ENCODE assay signal across 1 cellular context in the genomic region with DNA sequence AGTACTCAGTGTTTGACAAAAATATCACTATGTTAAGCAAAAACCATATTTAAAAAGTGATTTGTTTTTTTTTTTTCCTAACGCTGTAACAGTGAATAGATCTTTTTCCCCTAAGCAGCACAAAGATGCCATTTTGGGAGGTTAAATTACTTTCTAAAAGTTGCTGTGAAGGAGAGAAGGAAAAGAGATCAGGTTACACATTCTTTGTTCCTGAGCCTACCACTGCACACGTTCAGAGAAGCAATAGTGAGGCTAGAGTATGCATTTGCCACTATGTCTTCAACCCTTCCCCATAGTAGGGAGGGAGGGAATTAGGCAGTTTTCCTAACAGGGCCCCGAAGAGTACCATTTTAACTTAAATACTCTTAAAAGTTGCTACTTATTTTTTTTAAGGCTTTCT.
TF ChIP-seq lines count a peak whose summit lies in the region.

No MANE protein-coding gene starts in this region.

TF ChIP-seq in H1, 55 proteins besides CTCF, POLR2A, EP300 and RAD21 (continued from another document):
- TF ChIP-seq TEAD4 (IDR thresholded peaks at IDR 0.05; ENCODE audit: low read depth, low read length): peak; percentile 50
- TF ChIP-seq NANOG (IDR thresholded peaks at IDR 0.05; ENCODE audit: insufficient read depth, low read depth, low read length, poor library complexity, severe bottlenecking): no peak
- peak; percentile 22 for TF ChIP-seq ASH2L (IDR thresholded peaks at IDR 0.05; ENCODE audit: low read length)
- 0 out of 2 replicates have a peak, but pooled peaks have one; percentile 31 for TF ChIP-seq TAF1 (IDR thresholded peaks at IDR 0.05; ENCODE audit: low read depth, low read length)
- TF ChIP-seq, protein P1, sequence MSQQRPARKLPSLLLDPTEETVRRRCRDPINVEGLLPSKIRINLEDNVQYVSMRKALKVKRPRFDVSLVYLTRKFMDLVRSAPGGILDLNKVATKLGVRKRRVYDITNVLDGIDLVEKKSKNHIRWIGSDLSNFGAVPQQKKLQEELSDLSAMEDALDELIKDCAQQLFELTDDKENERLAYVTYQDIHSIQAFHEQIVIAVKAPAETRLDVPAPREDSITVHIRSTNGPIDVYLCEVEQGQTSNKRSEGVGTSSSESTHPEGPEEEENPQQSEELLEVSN (IDR thresholded peaks at IDR 0.05): no peak
- TF ChIP-seq, protein P2, sequence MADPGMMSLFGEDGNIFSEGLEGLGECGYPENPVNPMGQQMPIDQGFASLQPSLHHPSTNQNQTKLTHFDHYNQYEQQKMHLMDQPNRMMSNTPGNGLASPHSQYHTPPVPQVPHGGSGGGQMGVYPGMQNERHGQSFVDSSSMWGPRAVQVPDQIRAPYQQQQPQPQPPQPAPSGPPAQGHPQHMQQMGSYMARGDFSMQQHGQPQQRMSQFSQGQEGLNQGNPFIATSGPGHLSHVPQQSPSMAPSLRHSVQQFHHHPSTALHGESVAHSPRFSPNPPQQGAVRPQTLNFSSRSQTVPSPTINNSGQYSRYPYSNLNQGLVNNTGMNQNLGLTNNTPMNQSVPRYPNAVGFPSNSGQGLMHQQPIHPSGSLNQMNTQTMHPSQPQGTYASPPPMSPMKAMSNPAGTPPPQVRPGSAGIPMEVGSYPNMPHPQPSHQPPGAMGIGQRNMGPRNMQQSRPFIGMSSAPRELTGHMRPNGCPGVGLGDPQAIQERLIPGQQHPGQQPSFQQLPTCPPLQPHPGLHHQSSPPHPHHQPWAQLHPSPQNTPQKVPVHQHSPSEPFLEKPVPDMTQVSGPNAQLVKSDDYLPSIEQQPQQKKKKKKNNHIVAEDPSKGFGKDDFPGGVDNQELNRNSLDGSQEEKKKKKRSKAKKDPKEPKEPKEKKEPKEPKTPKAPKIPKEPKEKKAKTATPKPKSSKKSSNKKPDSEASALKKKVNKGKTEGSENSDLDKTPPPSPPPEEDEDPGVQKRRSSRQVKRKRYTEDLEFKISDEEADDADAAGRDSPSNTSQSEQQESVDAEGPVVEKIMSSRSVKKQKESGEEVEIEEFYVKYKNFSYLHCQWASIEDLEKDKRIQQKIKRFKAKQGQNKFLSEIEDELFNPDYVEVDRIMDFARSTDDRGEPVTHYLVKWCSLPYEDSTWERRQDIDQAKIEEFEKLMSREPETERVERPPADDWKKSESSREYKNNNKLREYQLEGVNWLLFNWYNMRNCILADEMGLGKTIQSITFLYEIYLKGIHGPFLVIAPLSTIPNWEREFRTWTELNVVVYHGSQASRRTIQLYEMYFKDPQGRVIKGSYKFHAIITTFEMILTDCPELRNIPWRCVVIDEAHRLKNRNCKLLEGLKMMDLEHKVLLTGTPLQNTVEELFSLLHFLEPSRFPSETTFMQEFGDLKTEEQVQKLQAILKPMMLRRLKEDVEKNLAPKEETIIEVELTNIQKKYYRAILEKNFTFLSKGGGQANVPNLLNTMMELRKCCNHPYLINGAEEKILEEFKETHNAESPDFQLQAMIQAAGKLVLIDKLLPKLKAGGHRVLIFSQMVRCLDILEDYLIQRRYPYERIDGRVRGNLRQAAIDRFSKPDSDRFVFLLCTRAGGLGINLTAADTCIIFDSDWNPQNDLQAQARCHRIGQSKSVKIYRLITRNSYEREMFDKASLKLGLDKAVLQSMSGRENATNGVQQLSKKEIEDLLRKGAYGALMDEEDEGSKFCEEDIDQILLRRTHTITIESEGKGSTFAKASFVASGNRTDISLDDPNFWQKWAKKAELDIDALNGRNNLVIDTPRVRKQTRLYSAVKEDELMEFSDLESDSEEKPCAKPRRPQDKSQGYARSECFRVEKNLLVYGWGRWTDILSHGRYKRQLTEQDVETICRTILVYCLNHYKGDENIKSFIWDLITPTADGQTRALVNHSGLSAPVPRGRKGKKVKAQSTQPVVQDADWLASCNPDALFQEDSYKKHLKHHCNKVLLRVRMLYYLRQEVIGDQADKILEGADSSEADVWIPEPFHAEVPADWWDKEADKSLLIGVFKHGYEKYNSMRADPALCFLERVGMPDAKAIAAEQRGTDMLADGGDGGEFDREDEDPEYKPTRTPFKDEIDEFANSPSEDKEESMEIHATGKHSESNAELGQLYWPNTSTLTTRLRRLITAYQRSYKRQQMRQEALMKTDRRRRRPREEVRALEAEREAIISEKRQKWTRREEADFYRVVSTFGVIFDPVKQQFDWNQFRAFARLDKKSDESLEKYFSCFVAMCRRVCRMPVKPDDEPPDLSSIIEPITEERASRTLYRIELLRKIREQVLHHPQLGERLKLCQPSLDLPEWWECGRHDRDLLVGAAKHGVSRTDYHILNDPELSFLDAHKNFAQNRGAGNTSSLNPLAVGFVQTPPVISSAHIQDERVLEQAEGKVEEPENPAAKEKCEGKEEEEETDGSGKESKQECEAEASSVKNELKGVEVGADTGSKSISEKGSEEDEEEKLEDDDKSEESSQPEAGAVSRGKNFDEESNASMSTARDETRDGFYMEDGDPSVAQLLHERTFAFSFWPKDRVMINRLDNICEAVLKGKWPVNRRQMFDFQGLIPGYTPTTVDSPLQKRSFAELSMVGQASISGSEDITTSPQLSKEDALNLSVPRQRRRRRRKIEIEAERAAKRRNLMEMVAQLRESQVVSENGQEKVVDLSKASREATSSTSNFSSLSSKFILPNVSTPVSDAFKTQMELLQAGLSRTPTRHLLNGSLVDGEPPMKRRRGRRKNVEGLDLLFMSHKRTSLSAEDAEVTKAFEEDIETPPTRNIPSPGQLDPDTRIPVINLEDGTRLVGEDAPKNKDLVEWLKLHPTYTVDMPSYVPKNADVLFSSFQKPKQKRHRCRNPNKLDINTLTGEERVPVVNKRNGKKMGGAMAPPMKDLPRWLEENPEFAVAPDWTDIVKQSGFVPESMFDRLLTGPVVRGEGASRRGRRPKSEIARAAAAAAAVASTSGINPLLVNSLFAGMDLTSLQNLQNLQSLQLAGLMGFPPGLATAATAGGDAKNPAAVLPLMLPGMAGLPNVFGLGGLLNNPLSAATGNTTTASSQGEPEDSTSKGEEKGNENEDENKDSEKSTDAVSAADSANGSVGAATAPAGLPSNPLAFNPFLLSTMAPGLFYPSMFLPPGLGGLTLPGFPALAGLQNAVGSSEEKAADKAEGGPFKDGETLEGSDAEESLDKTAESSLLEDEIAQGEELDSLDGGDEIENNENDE (IDR thresholded peaks at IDR 0.05; ENCODE audit: insufficient replicate concordance, low read length): peak; percentile 64
- 0 out of 2 replicates have a peak, but pooled peaks have one; percentile 35 for TF ChIP-seq TBP (IDR thresholded peaks at IDR 0.05; ENCODE audit: low read depth, low read length)
- TF ChIP-seq POLR2AphosphoS5 (IDR thresholded peaks at IDR 0.05; ENCODE audit: low read depth, low read length): peak; percentile 22; the same call in 1 of the 2 replicates
- TF ChIP-seq, protein P3, sequence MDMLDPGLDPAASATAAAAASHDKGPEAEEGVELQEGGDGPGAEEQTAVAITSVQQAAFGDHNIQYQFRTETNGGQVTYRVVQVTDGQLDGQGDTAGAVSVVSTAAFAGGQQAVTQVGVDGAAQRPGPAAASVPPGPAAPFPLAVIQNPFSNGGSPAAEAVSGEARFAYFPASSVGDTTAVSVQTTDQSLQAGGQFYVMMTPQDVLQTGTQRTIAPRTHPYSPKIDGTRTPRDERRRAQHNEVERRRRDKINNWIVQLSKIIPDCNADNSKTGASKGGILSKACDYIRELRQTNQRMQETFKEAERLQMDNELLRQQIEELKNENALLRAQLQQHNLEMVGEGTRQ (IDR thresholded peaks at IDR 0.05; ENCODE audit: low read length): no peak
